ENCODE assay signal across 1 cellular context in the genomic region with DNA sequence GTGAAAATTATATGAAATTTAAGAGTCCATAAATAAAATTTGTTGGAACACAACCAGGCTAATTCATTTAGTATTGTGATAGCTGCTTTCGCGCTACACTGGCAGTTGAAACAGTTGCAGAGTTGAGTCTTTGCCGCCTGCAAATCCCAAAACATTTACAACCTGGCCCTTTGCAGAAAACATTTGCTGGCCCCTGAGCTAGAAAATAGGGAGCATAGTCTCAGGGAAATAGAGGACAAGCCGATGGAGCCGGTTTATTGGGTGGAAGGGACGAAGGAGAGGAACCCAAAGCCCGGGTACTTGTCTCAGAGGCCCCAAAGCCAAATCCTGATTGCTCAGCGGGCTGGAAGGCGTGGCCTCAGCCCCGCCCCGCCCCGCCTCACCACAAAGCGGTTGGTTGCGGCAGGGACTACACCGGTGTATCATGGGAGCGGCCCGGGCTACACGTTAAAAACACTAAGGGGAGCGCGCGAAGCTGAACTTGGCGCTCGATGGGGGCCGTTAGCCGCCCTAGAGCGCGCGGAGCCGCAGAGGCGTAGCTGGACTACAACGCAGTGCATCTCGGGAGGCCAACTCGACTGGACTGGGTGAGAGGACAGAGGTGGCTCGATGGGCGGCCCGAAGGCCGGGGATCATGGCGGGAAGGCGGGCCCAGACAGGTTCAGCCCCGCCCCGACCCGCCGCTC.
TF ChIP-seq lines count a peak whose summit lies in the region.

No MANE protein-coding gene starts in this region.

TF ChIP-seq in HEK293, 187 proteins besides CTCF, POLR2A, EP300 and RAD21 (continued from another document and continues in another):
- TF ChIP-seq, protein P1, sequence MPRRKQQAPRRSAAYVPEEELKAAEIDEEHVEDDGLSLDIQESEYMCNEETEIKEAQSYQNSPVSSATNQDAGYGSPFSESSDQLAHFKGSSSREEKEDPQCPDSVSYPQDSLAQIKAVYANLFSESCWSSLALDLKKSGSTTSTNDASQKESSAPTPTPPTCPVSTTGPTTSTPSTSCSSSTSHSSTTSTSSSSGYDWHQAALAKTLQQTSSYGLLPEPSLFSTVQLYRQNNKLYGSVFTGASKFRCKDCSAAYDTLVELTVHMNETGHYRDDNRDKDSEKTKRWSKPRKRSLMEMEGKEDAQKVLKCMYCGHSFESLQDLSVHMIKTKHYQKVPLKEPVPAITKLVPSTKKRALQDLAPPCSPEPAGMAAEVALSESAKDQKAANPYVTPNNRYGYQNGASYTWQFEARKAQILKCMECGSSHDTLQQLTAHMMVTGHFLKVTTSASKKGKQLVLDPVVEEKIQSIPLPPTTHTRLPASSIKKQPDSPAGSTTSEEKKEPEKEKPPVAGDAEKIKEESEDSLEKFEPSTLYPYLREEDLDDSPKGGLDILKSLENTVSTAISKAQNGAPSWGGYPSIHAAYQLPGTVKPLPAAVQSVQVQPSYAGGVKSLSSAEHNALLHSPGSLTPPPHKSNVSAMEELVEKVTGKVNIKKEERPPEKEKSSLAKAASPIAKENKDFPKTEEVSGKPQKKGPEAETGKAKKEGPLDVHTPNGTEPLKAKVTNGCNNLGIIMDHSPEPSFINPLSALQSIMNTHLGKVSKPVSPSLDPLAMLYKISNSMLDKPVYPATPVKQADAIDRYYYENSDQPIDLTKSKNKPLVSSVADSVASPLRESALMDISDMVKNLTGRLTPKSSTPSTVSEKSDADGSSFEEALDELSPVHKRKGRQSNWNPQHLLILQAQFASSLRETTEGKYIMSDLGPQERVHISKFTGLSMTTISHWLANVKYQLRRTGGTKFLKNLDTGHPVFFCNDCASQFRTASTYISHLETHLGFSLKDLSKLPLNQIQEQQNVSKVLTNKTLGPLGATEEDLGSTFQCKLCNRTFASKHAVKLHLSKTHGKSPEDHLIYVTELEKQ (tag by site-specific recombination; IDR thresholded peaks at IDR 0.05; ENCODE audit: borderline replicate concordance), result no peak
- TF ChIP-seq KLF9 (tag by site-specific recombination; IDR thresholded peaks at IDR 0.05; ENCODE audit: low read depth) (peak; percentile 76), OSR2 (tag by site-specific recombination; IDR thresholded peaks at IDR 0.05) (no peak), ZNF76 (tag by site-specific recombination; IDR thresholded peaks at IDR 0.05; ENCODE audit: borderline replicate concordance, low read depth) (peak; percentile 96), ZNF558 (tag by site-specific recombination; IDR thresholded peaks at IDR 0.05) (no peak), ZNF610 (tag by site-specific recombination; IDR thresholded peaks at IDR 0.05; ENCODE audit: borderline replicate concordance) (peak; percentile 58; the same call in 1 of the 2 replicates), ZNF138 (tag by site-specific recombination; IDR thresholded peaks at IDR 0.05; ENCODE audit: borderline replicate concordance) (no peak), ZNF155 (tag by site-specific recombination; IDR thresholded peaks at IDR 0.05) (no peak), ZBTB11 (tag by site-specific recombination; conservative IDR thresholded peaks at IDR 0.05; ENCODE audit: low read depth) (0 out of 2 replicates have a peak, but pooled peaks have one; percentile 18), TRIM28 (IDR thresholded peaks at IDR 0.05; ENCODE audit: borderline replicate concordance, low read length) (no peak), ZNF335 (tag by site-specific recombination; conservative IDR thresholded peaks at IDR 0.05) (peak; percentile 55), ZNF624 (tag by site-specific recombination; IDR thresholded peaks at IDR 0.05) (no peak), ZNF549 (tag by site-specific recombination; IDR thresholded peaks at IDR 0.05) (no peak), ZBTB20 (tag by site-specific recombination; IDR thresholded peaks at IDR 0.05) (peak; percentile 70; the same call in 1 of the 2 replicates), ZNF660 (tag by site-specific recombination; IDR thresholded peaks at IDR 0.05) (peak; percentile 36), ZSCAN23 (tag by site-specific recombination; IDR thresholded peaks at IDR 0.05) (no peak), ZNF426 (tag by site-specific recombination; IDR thresholded peaks at IDR 0.05) (no peak), ZNF544 (tag by site-specific recombination; IDR thresholded peaks at IDR 0.05) (no peak), KLF10 (tag by site-specific recombination; IDR thresholded peaks at IDR 0.05) (peak; percentile 24; the same call in 1 of the 2 replicates), ZNF629 (tag by site-specific recombination; IDR thresholded peaks at IDR 0.05) (peak; percentile 62), ZNF561 (tag by site-specific recombination; IDR thresholded peaks at IDR 0.05; ENCODE audit: borderline replicate concordance) (no peak), ZNF792 (tag by site-specific recombination; IDR thresholded peaks at IDR 0.05) (no peak), ZBTB44 (tag by site-specific recombination; IDR thresholded peaks at IDR 0.05) (no peak)
- TF ChIP-seq, protein P2, sequence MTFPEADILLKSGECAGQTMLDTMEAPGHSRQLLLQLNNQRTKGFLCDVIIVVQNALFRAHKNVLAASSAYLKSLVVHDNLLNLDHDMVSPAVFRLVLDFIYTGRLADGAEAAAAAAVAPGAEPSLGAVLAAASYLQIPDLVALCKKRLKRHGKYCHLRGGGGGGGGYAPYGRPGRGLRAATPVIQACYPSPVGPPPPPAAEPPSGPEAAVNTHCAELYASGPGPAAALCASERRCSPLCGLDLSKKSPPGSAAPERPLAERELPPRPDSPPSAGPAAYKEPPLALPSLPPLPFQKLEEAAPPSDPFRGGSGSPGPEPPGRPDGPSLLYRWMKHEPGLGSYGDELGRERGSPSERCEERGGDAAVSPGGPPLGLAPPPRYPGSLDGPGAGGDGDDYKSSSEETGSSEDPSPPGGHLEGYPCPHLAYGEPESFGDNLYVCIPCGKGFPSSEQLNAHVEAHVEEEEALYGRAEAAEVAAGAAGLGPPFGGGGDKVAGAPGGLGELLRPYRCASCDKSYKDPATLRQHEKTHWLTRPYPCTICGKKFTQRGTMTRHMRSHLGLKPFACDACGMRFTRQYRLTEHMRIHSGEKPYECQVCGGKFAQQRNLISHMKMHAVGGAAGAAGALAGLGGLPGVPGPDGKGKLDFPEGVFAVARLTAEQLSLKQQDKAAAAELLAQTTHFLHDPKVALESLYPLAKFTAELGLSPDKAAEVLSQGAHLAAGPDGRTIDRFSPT (tag by site-specific recombination; IDR thresholded peaks at IDR 0.05), result no peak
- TF ChIP-seq, protein P3, sequence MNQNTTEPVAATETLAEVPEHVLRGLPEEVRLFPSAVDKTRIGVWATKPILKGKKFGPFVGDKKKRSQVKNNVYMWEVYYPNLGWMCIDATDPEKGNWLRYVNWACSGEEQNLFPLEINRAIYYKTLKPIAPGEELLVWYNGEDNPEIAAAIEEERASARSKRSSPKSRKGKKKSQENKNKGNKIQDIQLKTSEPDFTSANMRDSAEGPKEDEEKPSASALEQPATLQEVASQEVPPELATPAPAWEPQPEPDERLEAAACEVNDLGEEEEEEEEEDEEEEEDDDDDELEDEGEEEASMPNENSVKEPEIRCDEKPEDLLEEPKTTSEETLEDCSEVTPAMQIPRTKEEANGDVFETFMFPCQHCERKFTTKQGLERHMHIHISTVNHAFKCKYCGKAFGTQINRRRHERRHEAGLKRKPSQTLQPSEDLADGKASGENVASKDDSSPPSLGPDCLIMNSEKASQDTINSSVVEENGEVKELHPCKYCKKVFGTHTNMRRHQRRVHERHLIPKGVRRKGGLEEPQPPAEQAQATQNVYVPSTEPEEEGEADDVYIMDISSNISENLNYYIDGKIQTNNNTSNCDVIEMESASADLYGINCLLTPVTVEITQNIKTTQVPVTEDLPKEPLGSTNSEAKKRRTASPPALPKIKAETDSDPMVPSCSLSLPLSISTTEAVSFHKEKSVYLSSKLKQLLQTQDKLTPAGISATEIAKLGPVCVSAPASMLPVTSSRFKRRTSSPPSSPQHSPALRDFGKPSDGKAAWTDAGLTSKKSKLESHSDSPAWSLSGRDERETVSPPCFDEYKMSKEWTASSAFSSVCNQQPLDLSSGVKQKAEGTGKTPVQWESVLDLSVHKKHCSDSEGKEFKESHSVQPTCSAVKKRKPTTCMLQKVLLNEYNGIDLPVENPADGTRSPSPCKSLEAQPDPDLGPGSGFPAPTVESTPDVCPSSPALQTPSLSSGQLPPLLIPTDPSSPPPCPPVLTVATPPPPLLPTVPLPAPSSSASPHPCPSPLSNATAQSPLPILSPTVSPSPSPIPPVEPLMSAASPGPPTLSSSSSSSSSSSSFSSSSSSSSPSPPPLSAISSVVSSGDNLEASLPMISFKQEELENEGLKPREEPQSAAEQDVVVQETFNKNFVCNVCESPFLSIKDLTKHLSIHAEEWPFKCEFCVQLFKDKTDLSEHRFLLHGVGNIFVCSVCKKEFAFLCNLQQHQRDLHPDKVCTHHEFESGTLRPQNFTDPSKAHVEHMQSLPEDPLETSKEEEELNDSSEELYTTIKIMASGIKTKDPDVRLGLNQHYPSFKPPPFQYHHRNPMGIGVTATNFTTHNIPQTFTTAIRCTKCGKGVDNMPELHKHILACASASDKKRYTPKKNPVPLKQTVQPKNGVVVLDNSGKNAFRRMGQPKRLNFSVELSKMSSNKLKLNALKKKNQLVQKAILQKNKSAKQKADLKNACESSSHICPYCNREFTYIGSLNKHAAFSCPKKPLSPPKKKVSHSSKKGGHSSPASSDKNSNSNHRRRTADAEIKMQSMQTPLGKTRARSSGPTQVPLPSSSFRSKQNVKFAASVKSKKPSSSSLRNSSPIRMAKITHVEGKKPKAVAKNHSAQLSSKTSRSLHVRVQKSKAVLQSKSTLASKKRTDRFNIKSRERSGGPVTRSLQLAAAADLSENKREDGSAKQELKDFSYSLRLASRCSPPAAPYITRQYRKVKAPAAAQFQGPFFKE (tag by site-specific recombination; IDR thresholded peaks at IDR 0.05; ENCODE audit: borderline replicate concordance), result no peak
- TF ChIP-seq, protein P4, sequence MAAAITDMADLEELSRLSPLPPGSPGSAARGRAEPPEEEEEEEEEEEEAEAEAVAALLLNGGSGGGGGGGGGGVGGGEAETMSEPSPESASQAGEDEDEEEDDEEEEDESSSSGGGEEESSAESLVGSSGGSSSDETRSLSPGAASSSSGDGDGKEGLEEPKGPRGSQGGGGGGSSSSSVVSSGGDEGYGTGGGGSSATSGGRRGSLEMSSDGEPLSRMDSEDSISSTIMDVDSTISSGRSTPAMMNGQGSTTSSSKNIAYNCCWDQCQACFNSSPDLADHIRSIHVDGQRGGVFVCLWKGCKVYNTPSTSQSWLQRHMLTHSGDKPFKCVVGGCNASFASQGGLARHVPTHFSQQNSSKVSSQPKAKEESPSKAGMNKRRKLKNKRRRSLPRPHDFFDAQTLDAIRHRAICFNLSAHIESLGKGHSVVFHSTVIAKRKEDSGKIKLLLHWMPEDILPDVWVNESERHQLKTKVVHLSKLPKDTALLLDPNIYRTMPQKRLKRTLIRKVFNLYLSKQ (tag by site-specific recombination; IDR thresholded peaks at IDR 0.05; ENCODE audit: borderline replicate concordance), result no peak
- TF ChIP-seq, protein P5, sequence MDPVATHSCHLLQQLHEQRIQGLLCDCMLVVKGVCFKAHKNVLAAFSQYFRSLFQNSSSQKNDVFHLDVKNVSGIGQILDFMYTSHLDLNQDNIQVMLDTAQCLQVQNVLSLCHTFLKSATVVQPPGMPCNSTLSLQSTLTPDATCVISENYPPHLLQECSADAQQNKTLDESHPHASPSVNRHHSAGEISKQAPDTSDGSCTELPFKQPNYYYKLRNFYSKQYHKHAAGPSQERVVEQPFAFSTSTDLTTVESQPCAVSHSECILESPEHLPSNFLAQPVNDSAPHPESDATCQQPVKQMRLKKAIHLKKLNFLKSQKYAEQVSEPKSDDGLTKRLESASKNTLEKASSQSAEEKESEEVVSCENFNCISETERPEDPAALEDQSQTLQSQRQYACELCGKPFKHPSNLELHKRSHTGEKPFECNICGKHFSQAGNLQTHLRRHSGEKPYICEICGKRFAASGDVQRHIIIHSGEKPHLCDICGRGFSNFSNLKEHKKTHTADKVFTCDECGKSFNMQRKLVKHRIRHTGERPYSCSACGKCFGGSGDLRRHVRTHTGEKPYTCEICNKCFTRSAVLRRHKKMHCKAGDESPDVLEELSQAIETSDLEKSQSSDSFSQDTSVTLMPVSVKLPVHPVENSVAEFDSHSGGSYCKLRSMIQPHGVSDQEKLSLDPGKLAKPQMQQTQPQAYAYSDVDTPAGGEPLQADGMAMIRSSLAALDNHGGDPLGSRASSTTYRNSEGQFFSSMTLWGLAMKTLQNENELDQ (tag by site-specific recombination; IDR thresholded peaks at IDR 0.05; ENCODE audit: low read depth), result no peak
